ENCODE assay signal across 1 cellular context in genomic region chr19:14434543-14435319, GRCh38.
TF ChIP-seq lines count a peak whose summit lies in the region.

No MANE protein-coding gene starts in this region.

TF ChIP-seq in K562, 482 proteins besides CTCF, POLR2A, EP300 and RAD21 (continued from another document and continues in another):
- 0 out of 2 replicates have a peak, but pooled peaks have one; percentile 15 for TF ChIP-seq BRD4 (IDR thresholded peaks at IDR 0.05)
- TF ChIP-seq SREBF2 (CRISPR knock-in tag; IDR thresholded peaks at IDR 0.05) = no peak
- TF ChIP-seq RBM34 (IDR thresholded peaks at IDR 0.05; ENCODE audit: borderline replicate concordance, insufficient read depth, low read length) = no peak
- TF ChIP-seq SOX6 (IDR thresholded peaks at IDR 0.05) = no peak
- no peak for TF ChIP-seq ELK1 (CRISPR knock-in tag; IDR thresholded peaks at IDR 0.05)
- peak in 1 of 2 experiments; percentile 21; a peak in 1 of 4 replicates for TF ChIP-seq FOXA3 (CRISPR knock-in tag; conservative IDR thresholded peaks at IDR 0.05 in 1 of 2, IDR thresholded peaks at IDR 0.05 in 1 of 2)
- no peak for TF ChIP-seq SIN3B (IDR thresholded peaks at IDR 0.05; ENCODE audit: low read depth)
- 0 out of 2 replicates have a peak, but pooled peaks have one; percentile 50 for TF ChIP-seq KAT7 (CRISPR knock-in tag; IDR thresholded peaks at IDR 0.05; ENCODE audit: borderline replicate concordance)
- TF ChIP-seq RNF2 (IDR thresholded peaks at IDR 0.05) = 0 out of 2 replicates have a peak, but pooled peaks have one; percentile 58
- no peak for TF ChIP-seq BRF2 (IDR thresholded peaks at IDR 0.05; ENCODE audit: borderline replicate concordance, insufficient read depth, insufficient read length)
- TF ChIP-seq ZBTB40 (IDR thresholded peaks at IDR 0.05) = peak; percentile 76
- TF ChIP-seq ZBTB40 (CRISPR knock-in tag; IDR thresholded peaks at IDR 0.05) = no peak
- no peak for TF ChIP-seq ZNF165 (CRISPR knock-in tag; IDR thresholded peaks at IDR 0.05; ENCODE audit: borderline replicate concordance)
- TF ChIP-seq MYNN (IDR thresholded peaks at IDR 0.05) = peak; percentile 32; the same call in 1 of the 2 replicates
- TF ChIP-seq MYNN (CRISPR knock-in tag; IDR thresholded peaks at IDR 0.05) = no peak
- TF ChIP-seq MCM5 (IDR thresholded peaks at IDR 0.05; ENCODE audit: low read depth) = no peak
- peak; percentile 74 for TF ChIP-seq DPF2 (IDR thresholded peaks at IDR 0.05)
- no peak for TF ChIP-seq ZNF583 (CRISPR knock-in tag; IDR thresholded peaks at IDR 0.05)
- peak; percentile 61 for TF ChIP-seq SP1 (CRISPR knock-in tag; IDR thresholded peaks at IDR 0.05)
- no peak for TF ChIP-seq ZBTB43 (CRISPR knock-in tag; IDR thresholded peaks at IDR 0.05)
- TF ChIP-seq ZFP1 (CRISPR knock-in tag; IDR thresholded peaks at IDR 0.05) = no peak
- TF ChIP-seq SPI1 (IDR thresholded peaks at IDR 0.05; ENCODE audit: borderline replicate concordance, low read depth, low read length) = 0 out of 2 replicates have a peak, but pooled peaks have one; percentile 41
- peak in 1 of 2 experiments; percentile 28; a peak in 1 of 4 replicates for TF ChIP-seq SIN3A (IDR thresholded peaks at IDR 0.05; ENCODE audit: borderline replicate concordance in 2 of 2, control insufficient read depth in 1 of 2, low read depth in 2 of 2, low read length in 2 of 2)
- TF ChIP-seq ZBTB11 (CRISPR knock-in tag; IDR thresholded peaks at IDR 0.05) = peak in 1 of 3 experiments; percentile 33; a peak in 1 of 6 replicates
- TF ChIP-seq ILF3 (IDR thresholded peaks at IDR 0.05; ENCODE audit: borderline replicate concordance) = no peak
- no peak for TF ChIP-seq ZNF41 (CRISPR knock-in tag; conservative IDR thresholded peaks at IDR 0.05)
- TF ChIP-seq POLR2G (IDR thresholded peaks at IDR 0.05; ENCODE audit: low read depth, low read length) = peak; percentile 56
- peak; percentile 84 for TF ChIP-seq JUND (IDR thresholded peaks at IDR 0.05; ENCODE audit: borderline replicate concordance, low read depth, low read length)
- TF ChIP-seq JUND (tag; IDR thresholded peaks at IDR 0.05; ENCODE audit: borderline replicate concordance, low read depth, low read length) = peak; percentile 67; the same call in 2 of the 3 replicates
- no peak for TF ChIP-seq MEF2D (tag; conservative IDR thresholded peaks at IDR 0.05; ENCODE audit: low read depth)
- TF ChIP-seq RBBP5 (IDR thresholded peaks at IDR 0.05; ENCODE audit: borderline replicate concordance, insufficient read depth, low read length, poor library complexity, severe bottlenecking) = peak; percentile 28
- peak; percentile 72; the same call in 1 of the 2 replicates for TF ChIP-seq PHF21A (IDR thresholded peaks at IDR 0.05; ENCODE audit: borderline replicate concordance, low read depth)
- no peak for TF ChIP-seq ZBTB2 (IDR thresholded peaks at IDR 0.05)
- no peak for TF ChIP-seq ESRRB (CRISPR knock-in tag; IDR thresholded peaks at IDR 0.05; ENCODE audit: borderline replicate concordance)
- no peak for TF ChIP-seq MEIS2 (IDR thresholded peaks at IDR 0.05; ENCODE audit: partially characterized antibody)
- no peak for TF ChIP-seq FOXO4 (CRISPR knock-in tag; IDR thresholded peaks at IDR 0.05)
- 0 out of 2 replicates have a peak, but pooled peaks have one; percentile 60 for TF ChIP-seq NCOA1 (IDR thresholded peaks at IDR 0.05; ENCODE audit: low read depth)
- no peak for TF ChIP-seq BCOR (IDR thresholded peaks at IDR 0.05)
- TF ChIP-seq HDAC1 (IDR thresholded peaks at IDR 0.05) = peak in 1 of 2 experiments; percentile 47; a peak in 1 of 4 replicates
- TF ChIP-seq CREB1 (IDR thresholded peaks at IDR 0.05) = 0 out of 2 replicates have a peak, but pooled peaks have one; percentile 7
- no peak for TF ChIP-seq CREB1 (CRISPR knock-in tag; IDR thresholded peaks at IDR 0.05)
- peak; percentile 7 for TF ChIP-seq TBP (optimal IDR thresholded peaks at IDR 0.05; ENCODE audit: low read depth, low read length)
- TF ChIP-seq ZNF57 (CRISPR knock-in tag; IDR thresholded peaks at IDR 0.05) = no peak
- TF ChIP-seq JUN (IDR thresholded peaks at IDR 0.05; ENCODE audit: borderline replicate concordance, low read depth, low read length) = no peak
- peak; percentile 71; the same call in 1 of the 2 replicates for TF ChIP-seq JUN (CRISPR knock-in tag; IDR thresholded peaks at IDR 0.05; ENCODE audit: borderline replicate concordance)
